13 cellular contexts compared by ENCODE assay signal in the genomic region with DNA sequence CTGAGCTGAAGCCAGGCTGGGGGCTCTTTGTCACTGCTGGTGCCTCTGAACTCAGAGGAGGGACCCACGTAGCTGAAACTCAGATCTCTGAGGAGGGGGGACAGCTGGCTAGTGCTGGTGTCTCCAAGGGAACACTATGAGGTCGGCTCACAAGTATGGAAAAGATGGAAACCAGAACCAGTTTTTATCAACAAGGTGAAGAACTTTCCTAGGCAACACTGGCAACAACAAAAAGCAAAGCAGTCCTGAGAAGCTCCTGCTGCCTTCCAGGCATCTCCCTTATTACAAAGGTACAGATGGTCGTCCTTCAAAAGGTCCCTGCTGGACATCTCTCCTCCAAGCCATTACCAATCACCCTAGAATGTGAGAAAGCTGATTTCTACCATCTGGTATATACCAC. TPM values are rescaled to one million over a fixed set of nuclear protein-coding genes. Genes with fewer than 3 reads are reported as not detected.
"Had no signal": no experiment of that assay in that cellular context is flagged by ENCODE, and none has a peak within 500 bp of the region (broad histone marks: within the 10 kb centered on the region; RNA-seq: fewer than 3 reads in every experiment).

No MANE protein-coding gene starts in this region.

- H3K27me3 ChIP-seq: SJSA1 had no signal

- H3K4me3 Mint-ChIP-seq: activated B cell treated with CpG ODN at 0.5 μM for 24 hours; activated CD4-positive, alpha-beta T cell treated with anti-CD3 and anti-CD28 coated beads, Interleukin-2, amount 10 ng/mL, durations not matched to agents 24 days and 14 days; activated naive CD4-positive, alpha-beta T cell treated with anti-CD3 and anti-CD28 coated beads, Interleukin-2, amount 10 ng/mL, durations not matched to agents 7 days and 5 days; central memory CD8-positive, alpha-beta T cell; stimulated activated effector memory CD8-positive, alpha-beta T cell treated with anti-CD3 and anti-CD28 coated beads, Interleukin-12 subunit alpha, Interleukin-12 subunit beta, amount 100 ng/mL, for 72 hours had no signal

- H3K27ac ChIP-seq: SJSA1 had no signal

- H3K27ac Mint-ChIP-seq: activated B cell treated with CpG ODN at 0.5 μM for 24 hours; activated CD4-positive, alpha-beta T cell treated with anti-CD3 and anti-CD28 coated beads, Interleukin-2, amount 10 ng/mL, durations not matched to agents 24 days and 14 days; activated naive CD4-positive, alpha-beta T cell treated with anti-CD3 and anti-CD28 coated beads, Interleukin-2, amount 10 ng/mL, durations not matched to agents 7 days and 5 days; activated T-helper 2 cell treated with anti-CD3 and anti-CD28 coated beads, Interferon-gamma antibody, Interleukin-2, Interleukin-4, amounts not matched to agents 10 μg/mL and 5 μg/mL and 100 μg/mL, durations not matched to agents 14 hours and 24 hours and 36 hours; stimulated activated effector memory CD8-positive, alpha-beta T cell treated with anti-CD3 and anti-CD28 coated beads, Interleukin-12 subunit alpha, Interleukin-12 subunit beta, amount 100 ng/mL, for 72 hours had no signal

- H3K9me3 Mint-ChIP-seq: activated B cell treated with CpG ODN at 0.5 μM for 24 hours; activated CD4-positive, alpha-beta T cell treated with anti-CD3 and anti-CD28 coated beads, Interleukin-2, amount 10 ng/mL, durations not matched to agents 24 days and 14 days; activated naive CD4-positive, alpha-beta T cell treated with anti-CD3 and anti-CD28 coated beads, Interleukin-2, amount 10 ng/mL, durations not matched to agents 7 days and 5 days; activated T-helper 2 cell treated with anti-CD3 and anti-CD28 coated beads, Interferon-gamma antibody, Interleukin-2, Interleukin-4, amounts not matched to agents 10 μg/mL and 5 μg/mL and 100 μg/mL, durations not matched to agents 14 hours and 24 hours and 36 hours; central memory CD8-positive, alpha-beta T cell; stimulated activated effector memory CD8-positive, alpha-beta T cell treated with anti-CD3 and anti-CD28 coated beads, Interleukin-12 subunit alpha, Interleukin-12 subunit beta, amount 100 ng/mL, for 72 hours had no signal

- H3K9me3 ChIP-seq: SJSA1 had no signal

- H3K36me3 Mint-ChIP-seq: activated naive CD4-positive, alpha-beta T cell treated with anti-CD3 and anti-CD28 coated beads, Interleukin-2, amount 10 ng/mL, durations not matched to agents 7 days and 5 days; stimulated activated effector memory CD8-positive, alpha-beta T cell treated with anti-CD3 and anti-CD28 coated beads, Interleukin-12 subunit alpha, Interleukin-12 subunit beta, amount 100 ng/mL, for 72 hours had no signal

- H3K4me3 ChIP-seq: SJSA1, smooth muscle cell had no signal

- H3K4me2 ChIP-seq: smooth muscle cell had no signal

- H3K4me1 Mint-ChIP-seq: activated B cell treated with CpG ODN at 0.5 μM for 24 hours; activated CD4-positive, alpha-beta T cell treated with anti-CD3 and anti-CD28 coated beads, Interleukin-2, amount 10 ng/mL, durations not matched to agents 24 days and 14 days; activated naive CD4-positive, alpha-beta T cell treated with anti-CD3 and anti-CD28 coated beads, Interleukin-2, amount 10 ng/mL, durations not matched to agents 7 days and 5 days; central memory CD8-positive, alpha-beta T cell; stimulated activated effector memory CD8-positive, alpha-beta T cell treated with anti-CD3 and anti-CD28 coated beads, Interleukin-12 subunit alpha, Interleukin-12 subunit beta, amount 100 ng/mL, for 72 hours had no signal

- ATAC-seq: left colon; stimulated activated effector memory CD8-positive, alpha-beta T cell treated with anti-CD3 and anti-CD28 coated beads, Interleukin-12 subunit alpha, Interleukin-12 subunit beta, amount 100 ng/mL, for 72 hours had no signal

- H3K36me3 ChIP-seq: SJSA1 had no signal

- DNase-seq: activated B cell treated with CpG ODN at 0.5 μM for 24 hours; activated CD4-positive, alpha-beta T cell treated with anti-CD3 and anti-CD28 coated beads, Interleukin-2, amount 10 ng/mL, durations not matched to agents 24 days and 14 days; activated naive CD4-positive, alpha-beta T cell treated with anti-CD3 and anti-CD28 coated beads, Interleukin-2, amount 10 ng/mL, durations not matched to agents 7 days and 5 days; activated T-cell treated with anti-CD3 and anti-CD28 coated beads for 4 hours; dermis blood vessel endothelial cell; left colon; posterior cingulate gyrus; right cardiac atrium had no signal

RNA-seq across cellular contexts. Expression of a gene that starts 27.0 kb away (rescaled TPM):
- total RNA-seq: activated B cell treated with CpG ODN at 0.5 μM for 24 hours had no signal
